Comparison of ENCODE assay signal across 8 cellular contexts in genomic region chr19:42271045-42271419, GRCh38. TPM values are rescaled to one million over a fixed set of nuclear protein-coding genes. Genes with fewer than 3 reads are reported as not detected.
DNase-seq lines count a peak whose midpoint lies in the region; ATAC-seq, FAIRE-seq and TF ChIP-seq lines count a peak whose summit lies in the region.

No MANE protein-coding gene starts in this region.

- H3K27me3 Mint-ChIP-seq in IgD-negative memory B cell, result no peaks in the 10 kb centered on the region
- H3K27me3 Mint-ChIP-seq in naive thymus-derived CD4-positive, alpha-beta T cell, result no peaks in the 10 kb centered on the region

- H3K4me3 Mint-ChIP-seq in IgD-negative memory B cell, result peak overlapping the region in 3 of 4 donors; percentile 28 to 96 (median 69)
- H3K4me3 Mint-ChIP-seq in naive thymus-derived CD4-positive, alpha-beta T cell, result peak overlapping the region in 2 of 10 donors; percentile 62 to 73

- H3K36me3 Mint-ChIP-seq in IgD-negative memory B cell, result peaks cover 1% of the 10 kb centered on the region
- H3K36me3 Mint-ChIP-seq in naive thymus-derived CD4-positive, alpha-beta T cell, result peaks cover 0 to 17% (median 6%) of the 10 kb centered on the region in 5 donors

- POLR2A ChIA-PET in AG04449 (lab: Yijun Ruan, JAX), result interaction anchor here (1.3 to 1.9 kb wide), 4 partner anchors 8 to 28 kb away, joined by 3 to 20 read pairs (median 5); partner anchors contain the start of gene GSK3A
- POLR2A ChIA-PET in naive thymus-derived CD4-positive, alpha-beta T cell (lab: Charles Lee), result interaction anchor here (0.5 to 3.2 kb wide), 10 partner anchors 10 to 194 kb away, joined by 3 to 47 read pairs (median 6); partner anchors contain the start of genes ERF, GSK3A, ZNF526 and ZNF574

- no peak for DNase-seq in AG04449 (ENCODE audit: low read depth, low spot score)
- no peak for DNase-seq in choroid plexus epithelial cell (ENCODE audit: low read depth)
- DNase-seq in naive thymus-derived CD4-positive, alpha-beta T cell, result no peak
- DNase-seq in RCC 7860 (ENCODE audit: low spot score), result no peak
- no peak for DNase-seq in NCI-H1694 treated with DMSO at 0.1 percent for 48 hours (lab: John Stamatoyannopoulos, UW)
- no peak for DNase-seq in frontal cortex (ENCODE audit: low spot score in 2 of 2)

- ATAC-seq in naive thymus-derived CD4-positive, alpha-beta T cell, result no peak
- ATAC-seq in HG03135 (IDR thresholded peaks at IDR 0.05; ENCODE audit: unreplicated experiment), result no peak

- intact Hi-C loops in naive thymus-derived CD4-positive, alpha-beta T cell (cut with micrococcal nuclease), result no loop called here

- H3K9me3 ChIP-seq in naive thymus-derived CD4-positive, alpha-beta T cell (ENCODE audit: control insufficient read depth in 2 of 3, low read length in 3 of 3), result no peaks in the 10 kb centered on the region

- H3K27ac ChIP-seq in naive thymus-derived CD4-positive, alpha-beta T cell (ENCODE audit: low read depth, low read length), result peak overlapping the region; percentile 96

- TF ChIP-seq CTCF in AG04449 (IDR thresholded peaks at IDR 0.05; ENCODE audit: insufficient read depth, low read length, missing control alignments), result no peak
- no peak for TF ChIP-seq CTCF in choroid plexus epithelial cell (conservative IDR thresholded peaks at IDR 0.05; ENCODE audit: low read depth, low read length)

- H3K36me3 ChIP-seq in naive thymus-derived CD4-positive, alpha-beta T cell (ENCODE audit: control insufficient read depth in 2 of 3, insufficient read depth in 3 of 3, low read length in 3 of 3), result peaks cover 0 to 35% (median 0%) of the 10 kb centered on the region in 3 experiments

- peaks cover 26 to 32% of the 10 kb centered on the region in 2 donors for H3K4me1 ChIP-seq in naive thymus-derived CD4-positive, alpha-beta T cell (ENCODE audit: control insufficient read depth in 2 of 2, insufficient read depth in 2 of 2, low read length in 2 of 2)

- peak overlapping the region; percentile 80; the same call in 1 of the 2 replicates for H3K4me3 ChIP-seq in AG04449 (ENCODE audit: low read depth, low read length)
- H3K4me3 ChIP-seq in choroid plexus epithelial cell (ENCODE audit: low read depth, low read length), result peak overlapping the region; percentile 64
- H3K4me3 ChIP-seq in naive thymus-derived CD4-positive, alpha-beta T cell (ENCODE audit: low read length), result peak overlapping the region; percentile 84

- CTCF ChIA-PET in AG04449 (lab: Yijun Ruan, JAX), result interaction anchor here (2.6 to 2.7 kb wide), 2 partner anchors 8 to 26 kb away, joined by 17 to 49 read pairs; no protein-coding TSS in a partner anchor
- CTCF ChIA-PET in naive thymus-derived CD4-positive, alpha-beta T cell (lab: Charles Lee), result interaction anchor here (1.1 to 2.2 kb wide), 4 partner anchors 8 to 162 kb away, joined by 3 to 17 read pairs (median 4); no protein-coding TSS in a partner anchor

- H3K4me1 Mint-ChIP-seq in IgD-negative memory B cell, result peaks cover 18 to 30% (median 27%) of the 10 kb centered on the region in 3 donors
- peaks cover 24 to 46% (median 39%) of the 10 kb centered on the region in 7 donors for H3K4me1 Mint-ChIP-seq in naive thymus-derived CD4-positive, alpha-beta T cell

- no peaks in the 10 kb centered on the region for H3K9me3 Mint-ChIP-seq in IgD-negative memory B cell
- no peaks in the 10 kb centered on the region for H3K9me3 Mint-ChIP-seq in naive thymus-derived CD4-positive, alpha-beta T cell

- FAIRE-seq in RCC 7860 (lab: Jason Lieb, UNC), result no peak
- no peak for FAIRE-seq in frontal cortex (lab: Jason Lieb, UNC)

- peak overlapping the region in 2 of 3 donors; percentile 63 to 87 for H3K27ac Mint-ChIP-seq in IgD-negative memory B cell
- peak overlapping the region in 5 of 9 donors; percentile 82 to 99 (median 99) for H3K27ac Mint-ChIP-seq in naive thymus-derived CD4-positive, alpha-beta T cell

- no peaks in the 10 kb centered on the region for H3K27me3 ChIP-seq in naive thymus-derived CD4-positive, alpha-beta T cell (ENCODE audit: control insufficient read depth in 2 of 2, insufficient read depth in 2 of 2, low read length in 2 of 2)

RNA-seq across cellular contexts. Expression of gene CIC, which starts 2.0 kb away (rescaled TPM):
- 4.5 TPM for polyA plus RNA-seq in IgD-negative memory B cell
- total RNA-seq in naive thymus-derived CD4-positive, alpha-beta T cell, result 100 to 1,000 TPM in 3 of 5 experiments, 10 to 100 TPM in 2; 90.4 to 134 (median 102) TPM
- 1 to 10 TPM; 1.5 to 2.6 TPM for polyA plus RNA-seq in naive thymus-derived CD4-positive, alpha-beta T cell
- total RNA-seq in frontal cortex, result 15.5 TPM

RNA-seq across cellular contexts. Expression of gene ERF, which starts 16.1 kb away (rescaled TPM):
- polyA plus RNA-seq in IgD-negative memory B cell, result 6.7 TPM
- total RNA-seq in naive thymus-derived CD4-positive, alpha-beta T cell, result 100 to 1,000 TPM in 1 of 5 experiments, 10 to 100 TPM in 4; 42.5 to 105 (median 51.8) TPM
- 10 to 100 TPM in 1 of 2 donors, 1 to 10 TPM in 1; 2.8 to 10.8 TPM for polyA plus RNA-seq in naive thymus-derived CD4-positive, alpha-beta T cell
- total RNA-seq in frontal cortex, result 7.7 TPM

RNA-seq across cellular contexts. Expression of gene GSK3A, which starts 28.6 kb away (rescaled TPM):
- 24.5 TPM for polyA plus RNA-seq in IgD-negative memory B cell
- 10 to 100 TPM; 19.6 to 52.0 (median 33.0) TPM for total RNA-seq in naive thymus-derived CD4-positive, alpha-beta T cell
- polyA plus RNA-seq in naive thymus-derived CD4-positive, alpha-beta T cell, result 10 to 100 TPM; 11.4 to 19.6 TPM
- total RNA-seq in frontal cortex, result 16.3 TPM

RNA-seq across cellular contexts. Expression of gene PRR19, which starts 30.9 kb away (rescaled TPM):
- polyA plus RNA-seq in IgD-negative memory B cell, result 0.55 TPM
- total RNA-seq in naive thymus-derived CD4-positive, alpha-beta T cell, result under 1 TPM in 4 of 5 experiments, not detected in 1; 0.32 to 0.68 (median 0.38) TPM
- under 1 TPM; 0.48 to 0.61 TPM for polyA plus RNA-seq in naive thymus-derived CD4-positive, alpha-beta T cell
- total RNA-seq in frontal cortex, result 2.0 TPM

RNA-seq across cellular contexts. Expression of gene PAFAH1B3, which starts 31.4 kb away (rescaled TPM):
- polyA plus RNA-seq in IgD-negative memory B cell, result 49.0 TPM
- 10 to 100 TPM; 11.7 to 36.9 (median 16.9) TPM for total RNA-seq in naive thymus-derived CD4-positive, alpha-beta T cell
- 10 to 100 TPM; 52.6 to 73.4 TPM for polyA plus RNA-seq in naive thymus-derived CD4-positive, alpha-beta T cell
- total RNA-seq in frontal cortex, result 242 TPM
